ENCODE assay signal across 8 cellular contexts in genomic region chr1:150974580-150975478, GRCh38. TPM values are rescaled to one million over a fixed set of nuclear protein-coding genes. Genes with fewer than 3 reads are reported as not detected.
DNase-seq lines count a peak whose midpoint lies in the region; ATAC-seq and TF ChIP-seq lines count a peak whose summit lies in the region.

TSS of gene CERS2 (minus strand) at chr1:150974835. CDS start at chr1:150969090, 5,745 bp downstream.

- H3K27ac Mint-ChIP-seq in activated CD4-positive, alpha-beta T cell treated with anti-CD3 and anti-CD28 coated beads, Interleukin-2, amount 10 ng/mL, durations not matched to agents 24 days and 14 days = peak within 1 kb of the TSS; percentile 86

- no peaks in the 10 kb centered on the region for H3K27me3 Mint-ChIP-seq in activated CD4-positive, alpha-beta T cell treated with anti-CD3 and anti-CD28 coated beads, Interleukin-2, amount 10 ng/mL, durations not matched to agents 24 days and 14 days

- DNase-seq in NCI-H1417 (lab: John Stamatoyannopoulos, UW) (peak; percentile 82 to 94 (median 89)), NCI-H1417 treated with DMSO at 0.1 percent for 48 hours (lab: John Stamatoyannopoulos, UW) (no peak), NCI-H226 (peak; percentile 66), coronary artery (ENCODE audit: low spot score) (peak; percentile 86), left lobe of liver (ENCODE audit: low spot score) (peak; percentile 82)
- DNase-seq in activated CD4-positive, alpha-beta T cell treated with anti-CD3 and anti-CD28 coated beads, Interleukin-2, amount 10 ng/mL, durations not matched to agents 24 days and 14 days = peak; percentile 94
- DNase-seq in stimulated activated CD4-positive, alpha-beta T cell treated with anti-CD3 and anti-CD28 coated beads, Interleukin-2, amount 100 ng/mL, for 4 hours (ENCODE audit: low read depth) = peak; percentile 65

- intact Hi-C loops in activated CD4-positive, alpha-beta T cell treated with anti-CD3 and anti-CD28 coated beads, Interleukin-2, amount 10 ng/mL, durations not matched to agents 24 days and 14 days (cut with micrococcal nuclease) = loop anchor here (2.0 to 10.0 kb wide), 5 partner anchors 34 to 740 kb away; partner anchors contain the start of genes ANP32E, CTSS, PRUNE1 and TARS2

- peaks cover 13% of the 10 kb centered on the region for H3K36me3 Mint-ChIP-seq in activated CD4-positive, alpha-beta T cell treated with anti-CD3 and anti-CD28 coated beads, Interleukin-2, amount 10 ng/mL, durations not matched to agents 24 days and 14 days (ENCODE audit: low read depth)

- H3K27ac ChIP-seq in coronary artery = peak within 1 kb of the TSS; percentile 96 to 98

- peak within 1 kb of the TSS; percentile 93 for H3K4me3 ChIP-seq in coronary artery

- TF ChIP-seq CTCF in coronary artery (IDR thresholded peaks at IDR 0.05) = no peak

- no peaks in the 10 kb centered on the region for H3K9me3 Mint-ChIP-seq in activated CD4-positive, alpha-beta T cell treated with anti-CD3 and anti-CD28 coated beads, Interleukin-2, amount 10 ng/mL, durations not matched to agents 24 days and 14 days

- peak within 1 kb of the TSS; percentile 94 for H3K4me3 Mint-ChIP-seq in activated CD4-positive, alpha-beta T cell treated with anti-CD3 and anti-CD28 coated beads, Interleukin-2, amount 10 ng/mL, durations not matched to agents 24 days and 14 days

- peaks cover 54% of the 10 kb centered on the region for H3K4me1 Mint-ChIP-seq in activated CD4-positive, alpha-beta T cell treated with anti-CD3 and anti-CD28 coated beads, Interleukin-2, amount 10 ng/mL, durations not matched to agents 24 days and 14 days

- peak; percentile 38 for ATAC-seq in HG02943 (IDR thresholded peaks at IDR 0.05; ENCODE audit: low read depth, unreplicated experiment)
- ATAC-seq in left lobe of liver = peak; percentile 49

RNA-seq across cellular contexts. Expression of gene CERS2, which starts in this region (rescaled TPM):
- 195 TPM in 2 replicates for total RNA-seq in activated CD4-positive, alpha-beta T cell treated with anti-CD3 and anti-CD28 coated beads, Interleukin-2, amount 10 ng/mL, durations not matched to agents 24 days and 14 days
- total RNA-seq in left lobe of liver = 425 TPM
